In genomic region chr4:52714597-52715254, GRCh38 we compare ENCODE assay signal across 12 cellular contexts. TPM values are rescaled to one million over a fixed set of nuclear protein-coding genes. Genes with fewer than 3 reads are reported as not detected.
DNase-seq lines count a peak whose midpoint lies in the region; ATAC-seq and TF ChIP-seq lines count a peak whose summit lies in the region.
"Had no signal": no experiment of that assay in that cellular context is flagged by ENCODE, and none has a peak within 500 bp of the region (broad histone marks: within the 10 kb centered on the region; RNA-seq: fewer than 3 reads in every experiment).

No MANE protein-coding gene starts in this region.

- DNase-seq in stimulated activated CD4-positive, alpha-beta T cell treated with anti-CD3 and anti-CD28 coated beads, Interleukin-15, amount 100 ng/mL, for 24 hours: peak; percentile 36
- DNase-seq in stimulated activated CD4-positive, alpha-beta T cell treated with anti-CD3 and anti-CD28 coated beads, Interleukin-4, amount 100 ng/mL, for 1 hour: no peak
- DNase-seq in OCI-M1 (lab: John Stamatoyannopoulos, UW): peak; percentile 74
- peak; percentile 27 for DNase-seq in choroid plexus epithelial cell (ENCODE audit: low read depth)
- no peak for DNase-seq in stomach
- DNase-seq in head of caudate nucleus: no peak
- no peak for DNase-seq in islet precursor cell
- DNase-seq: GOT3, NCI-H1048 had no signal

- TF ChIP-seq POLR2A in stomach (IDR thresholded peaks at IDR 0.05): no peak

- H3K4me3 ChIP-seq in choroid plexus epithelial cell (ENCODE audit: low read depth, low read length): no peak overlapping the region
- H3K4me3 ChIP-seq in stomach: peak overlapping the region in 1 of 4 donors; percentile 81

- no peaks in the 10 kb centered on the region for H3K27me3 ChIP-seq in stomach

- H3K9me3 ChIP-seq in stomach: no peaks in the 10 kb centered on the region

- peaks cover 23 to 45% (median 37%) of the 10 kb centered on the region in 4 donors for H3K4me1 ChIP-seq in stomach

- TF ChIP-seq CTCF in choroid plexus epithelial cell (conservative IDR thresholded peaks at IDR 0.05; ENCODE audit: low read depth, low read length) (no peak), stomach (IDR thresholded peaks at IDR 0.05) (no peak)

- peak overlapping the region in 3 of 5 donors; percentile 14 to 98 (median 97) for H3K27ac ChIP-seq in stomach

- WGBS in stomach, 5 donors: 73 to 81% (median 76%) methylated on average over 4 of the region's 4 CpGs

- intact Hi-C loops in stomach (cut with DNase I; ENCODE audit: low total_unique reads): loop anchor here (10.0 kb wide), 1 partner anchor 50 kb away; no protein-coding TSS in a partner anchor
- intact Hi-C loops in head of caudate nucleus (cut with DNase I): loop anchor here (5.0 to 10.0 kb wide), 3 partner anchors 57 to 1350 kb away; partner anchors contain the start of genes CHIC2, RASL11B and USP46

- no peak for ATAC-seq in GM21528 (IDR thresholded peaks at IDR 0.05; ENCODE audit: low FRiP score, unreplicated experiment)
- ATAC-seq: left lobe of liver had no signal

- peaks cover 0 to 39% (median 29%) of the 10 kb centered on the region in 4 donors for H3K36me3 ChIP-seq in stomach

- TF ChIP-seq EP300 in stomach (IDR thresholded peaks at IDR 0.05): no peak

RNA-seq across cellular contexts. Expression of gene ERVMER34-1, which starts 36.5 kb away (rescaled TPM):
- total RNA-seq in stomach: 1 to 10 TPM in 1 of 5 donors, under 1 TPM in 1, not detected in 3; 0.37 to 3.0 TPM
- polyA plus RNA-seq in stomach: under 1 TPM in 2 of 3 donors, not detected in 1; 0.30 to 0.62 TPM
- total RNA-seq: left lobe of liver; T-helper 1 cell treated with Interleukin-12 subunit alpha and Interleukin-12 subunit beta and Interleukin-4 antibody, amounts not matched to agents 30 ng/mL and 1 ng/mL, for 36 hours had no signal

RNA-seq across cellular contexts. Expression of gene USP46, which starts 55.6 kb away (rescaled TPM):
- 10 to 100 TPM in 3 of 5 donors, 1 to 10 TPM in 2; 2.7 to 36.5 (median 24.8) TPM for total RNA-seq in stomach
- polyA plus RNA-seq in stomach: 1 to 10 TPM; 3.2 to 6.4 (median 5.8) TPM

Comparison
In these comparisons a context has a peak if more than half of its experiments do, and no peak if none do; other contexts are left out.
1. DNase-seq: peak in stimulated activated CD4-positive, alpha-beta T cell treated with anti-CD3 and anti-CD28 coated beads, Interleukin-15, amount 100 ng/mL, for 24 hours (single experiment), OCI-M1 (single experiment) and choroid plexus epithelial cell (single experiment); none in stimulated activated CD4-positive, alpha-beta T cell treated with anti-CD3 and anti-CD28 coated beads, Interleukin-4, amount 100 ng/mL, for 1 hour (single experiment), stomach (single experiment), head of caudate nucleus (0 of 42) and islet precursor cell (single experiment).